14 cellular contexts compared by ENCODE assay signal in the genomic region with DNA sequence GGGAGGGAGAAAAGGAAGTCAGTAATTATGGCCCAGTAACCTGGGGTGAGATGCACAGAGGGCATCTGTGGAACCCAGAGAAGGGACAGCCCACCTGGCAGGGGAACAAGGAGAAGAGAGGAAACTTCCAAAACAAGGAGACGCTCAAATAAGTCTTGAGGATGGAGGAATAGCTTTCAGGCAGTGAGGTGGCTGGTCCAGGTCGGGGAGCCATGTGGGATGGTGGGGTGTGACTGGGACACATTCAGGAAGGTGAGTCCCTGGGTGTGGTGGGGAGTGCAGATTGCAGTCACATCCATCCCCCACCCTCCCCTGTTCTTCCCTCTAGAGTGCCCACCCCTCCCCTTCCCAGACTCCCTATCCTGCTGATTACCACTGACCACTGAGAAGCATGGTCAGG.
DNase-seq lines count a peak whose midpoint lies in the region; ATAC-seq and TF ChIP-seq lines count a peak whose summit lies in the region.
"Had no signal": no experiment of that assay in that cellular context is flagged by ENCODE, and none has a peak within 500 bp of the region (broad histone marks: within the 10 kb centered on the region; RNA-seq: fewer than 3 reads in every experiment).

No MANE protein-coding gene starts in this region.

- H3K9ac ChIP-seq in neuronal stem cell (ENCODE audit: low read depth, low read length, poor library complexity) = peak overlapping the region; percentile 10

- no peak overlapping the region for H3K4me2 ChIP-seq in neuronal stem cell (ENCODE audit: insufficient read depth, low read length, poor library complexity, severe bottlenecking)

- H2BK5ac ChIP-seq in neuronal stem cell (ENCODE audit: low read length) = no peak overlapping the region

- no peak overlapping the region for H3K14ac ChIP-seq in neuronal stem cell (ENCODE audit: low read length)

- TF ChIP-seq CTCF in spleen (IDR thresholded peaks at IDR 0.05 in 8 of 11, conservative IDR thresholded peaks at IDR 0.05 in 3 of 11) = no peak

- H3K36me3 ChIP-seq in neuronal stem cell (replicated peaks in 1 of 2; ENCODE audit: control insufficient read depth in 2 of 2, insufficient read depth in 2 of 2, low read length in 2 of 2) = no peaks in the 10 kb centered on the region
- no peaks in the 10 kb centered on the region for H3K36me3 ChIP-seq in spleen
- H3K36me3 ChIP-seq in aorta (ENCODE audit: control insufficient read depth in 1 of 2, insufficient read depth in 2 of 2, low read length in 1 of 2) = no peaks in the 10 kb centered on the region
- H3K36me3 ChIP-seq: HAP-1 had no signal

- TF ChIP-seq POLR2A in spleen (IDR thresholded peaks at IDR 0.05) = no peak

- intact Hi-C loops in spleen (cut with DNase I; ENCODE audit: low total_unique reads) = no loop called here
- intact Hi-C loops in aorta (cut with DNase I) = no loop called here

- no CpG with 5 or more reads among the region's 2 CpGs for WGBS in neuronal stem cell (ENCODE audit: extremely low coverage in 2 of 2, insufficient read length in 2 of 2, insufficient replicate concordance in 1 of 2), 2 donors
- WGBS in spleen, 5 donors = 68 to 80% (median 76%) methylated on average over 2 of the region's 2 CpGs
- 85% methylated on average over 2 of the region's 2 CpGs for WGBS in aorta, 2 donors

- H3K23ac ChIP-seq in neuronal stem cell (ENCODE audit: low read depth, low read length, poor library complexity) = no peak overlapping the region

- H4K91ac ChIP-seq in neuronal stem cell (ENCODE audit: low read depth, low read length, poor library complexity) = no peak overlapping the region

- DNase-seq in mesenteric fat pad (ENCODE audit: low spot score) (peak; percentile 64), neuronal stem cell (ENCODE audit: low spot score) (no peak), spleen (peak; percentile 46), aorta (no peak), NCI-H748 (lab: John Stamatoyannopoulos, UW; ENCODE audit: unreplicated experiment) (no peak), kidney tubule cell (ENCODE audit: low spot score) (no peak)
- DNase-seq: C1 segment of cervical spinal cord; Caco-2; CD4-positive, alpha-beta memory T cell; DMS153; DND-41; GOT3; HFFc6 had no signal

- H2AFZ ChIP-seq in neuronal stem cell (ENCODE audit: low read length) = no peak overlapping the region

- no peak overlapping the region for H3K4ac ChIP-seq in neuronal stem cell (ENCODE audit: low read length)

- no peak overlapping the region for H2BK120ac ChIP-seq in neuronal stem cell (ENCODE audit: low read depth, low read length)

- H3K27me3 ChIP-seq in neuronal stem cell (ENCODE audit: control insufficient read depth in 3 of 3, insufficient read depth in 3 of 3, low read depth in 1 of 3, low read length in 3 of 3) (peaks cover 0 to 3% (median 0%) of the 10 kb centered on the region in 3 experiments), spleen (replicated peaks in 1 of 7) (peaks cover 0 to 44% (median 0%) of the 10 kb centered on the region in 7 donors), aorta (ENCODE audit: control insufficient read depth in 1 of 2, insufficient read depth in 2 of 2, low read length in 1 of 2) (no peaks in the 10 kb centered on the region)

- H2BK15ac ChIP-seq in neuronal stem cell (ENCODE audit: low read length) = no peak overlapping the region

- no peak overlapping the region for H3K18ac ChIP-seq in neuronal stem cell (ENCODE audit: low read length)

- H2BK12ac ChIP-seq in neuronal stem cell (ENCODE audit: low read length) = no peak overlapping the region

- peaks cover 0 to 3% of the 10 kb centered on the region in 2 donors for H3K9me3 ChIP-seq in neuronal stem cell (replicated peaks in 1 of 2; ENCODE audit: control insufficient read depth in 2 of 2, insufficient read depth in 1 of 2, low read depth in 1 of 2, low read length in 2 of 2)
- H3K9me3 ChIP-seq in spleen = no peaks in the 10 kb centered on the region
- H3K9me3 ChIP-seq in aorta (ENCODE audit: control insufficient read depth, low read length) = no peaks in the 10 kb centered on the region
- H3K9me3 ChIP-seq: Caco-2, HAP-1 had no signal

- peaks cover 0 to 1% of the 10 kb centered on the region in 2 donors for H3K4me1 ChIP-seq in neuronal stem cell (ENCODE audit: control insufficient read depth in 2 of 2, insufficient read depth in 1 of 2, low read depth in 1 of 2, low read length in 2 of 2)
- no peaks in the 10 kb centered on the region for H3K4me1 ChIP-seq in spleen
- H3K4me1 ChIP-seq in aorta (ENCODE audit: control insufficient read depth in 1 of 2, insufficient read depth in 2 of 2, low read length in 2 of 2) = no peaks in the 10 kb centered on the region
- H3K4me1 ChIP-seq: Caco-2, HAP-1 had no signal

- no peak overlapping the region for H3K4me3 ChIP-seq in neuronal stem cell (ENCODE audit: low read length in 2 of 2)
- H3K4me3 ChIP-seq in spleen = no peak overlapping the region
- H3K4me3 ChIP-seq in aorta (ENCODE audit: low read length in 2 of 2) = no peak overlapping the region
- H3K4me3 ChIP-seq: HAP-1 had no signal

- no peak overlapping the region for H4K8ac ChIP-seq in neuronal stem cell (ENCODE audit: low read depth, low read length)

- peak overlapping the region; percentile 9 for H2AK5ac ChIP-seq in neuronal stem cell (ENCODE audit: low read depth, low read length)

- ATAC-seq in aorta (ENCODE audit: low FRiP score) = no peak

- H3K79me1 ChIP-seq in neuronal stem cell (ENCODE audit: low read depth, low read length) = no peaks in the 10 kb centered on the region

- no peak overlapping the region for H3K27ac ChIP-seq in neuronal stem cell (replicated peaks; ENCODE audit: low read length)
- no peak overlapping the region for H3K27ac ChIP-seq in spleen
- no peak overlapping the region for H3K27ac ChIP-seq in aorta (ENCODE audit: low read depth in 1 of 2, low read length in 2 of 2)

Comparison
In these comparisons a context has a peak if more than half of its experiments do, and no peak if none do; other contexts are left out.
1. DNase-seq: peak in mesenteric fat pad (single experiment) and spleen (single experiment); none in neuronal stem cell (single experiment), aorta (0 of 2), NCI-H748 (single experiment) and kidney tubule cell (single experiment).